Comparison of ENCODE assay signal across 10 cellular contexts in genomic region chr1:76868916-76869315, GRCh38. TPM values are rescaled to one million over a fixed set of nuclear protein-coding genes. Genes with fewer than 3 reads are reported as not detected.
DNase-seq lines count a peak whose midpoint lies in the region; TF ChIP-seq lines count a peak whose summit lies in the region.
"Had no signal": no experiment of that assay in that cellular context is flagged by ENCODE, and none has a peak within 500 bp of the region (broad histone marks: within the 10 kb centered on the region; RNA-seq: fewer than 3 reads in every experiment).

No MANE protein-coding gene starts in this region.

- H3K36me3 ChIP-seq in brain microvascular endothelial cell (replicated peaks) (no peaks in the 10 kb centered on the region), testis (ENCODE audit: low read depth, missing control alignments) (no peaks in the 10 kb centered on the region)

- H3K27ac ChIP-seq in brain microvascular endothelial cell (no peak overlapping the region), testis (no peak overlapping the region)
- H3K27ac ChIP-seq: C4-2B had no signal

- WGBS in testis, 2 donors = 11 to 21% methylated on average over 16 to 19 of the region's 19 CpGs

- no peak for TF ChIP-seq POLR2A in testis (IDR thresholded peaks at IDR 0.05)

- intact Hi-C loops in testis (cut with DNase I; ENCODE audit: low total_unique reads) = no loop called here

- DNase-seq in activated CD8-positive, alpha-beta memory T cell treated with anti-CD3 and anti-CD28 coated beads, Interleukin-2, amount 50 U/mL, for 48 hours = peak; percentile 49
- no peak for DNase-seq in activated CD8-positive, alpha-beta memory T cell treated with anti-CD3 and anti-CD28 coated beads, Interleukin-2, amount 50 U/mL, for 4 hours
- DNase-seq in brain microvascular endothelial cell = no peak
- peak; percentile 20 for DNase-seq in kidney tubule cell (ENCODE audit: low spot score)
- peak; percentile 16 for DNase-seq in testis
- DNase-seq in DMS 273 (lab: John Stamatoyannopoulos, UW; ENCODE audit: unreplicated experiment) = no peak
- DNase-seq in dermis blood vessel endothelial cell = no peak
- no peak for DNase-seq in ureter (ENCODE audit: low spot score)
- DNase-seq: PC-3 had no signal

- no peaks in the 10 kb centered on the region for H3K9me3 ChIP-seq in testis

- in situ Hi-C loops in brain microvascular endothelial cell (cut with HindIII; ENCODE audit: low pct_ligation_motif_present, low sequenced_read_pairs) = no loop called here

- H3K27me3 ChIP-seq in brain microvascular endothelial cell (replicated peaks) = peaks cover 38% of the 10 kb centered on the region
- H3K27me3 ChIP-seq in testis = no peaks in the 10 kb centered on the region

- no peaks in the 10 kb centered on the region for H3K4me1 ChIP-seq in testis

- TF ChIP-seq CTCF in brain microvascular endothelial cell (IDR thresholded peaks at IDR 0.05; ENCODE audit: low read depth, low read length, missing control alignments) (no peak), testis (IDR thresholded peaks at IDR 0.05) (no peak)

- peak overlapping the region; percentile 31 for H3K4me3 ChIP-seq in brain microvascular endothelial cell (ENCODE audit: low read depth, low read length)
- peak overlapping the region in 1 of 2 donors; percentile 60 for H3K4me3 ChIP-seq in testis

RNA-seq across cellular contexts. Expression of gene ST6GALNAC5, which starts 1.6 kb away (rescaled TPM):
- total RNA-seq in testis = 10 to 100 TPM; 11.1 to 26.6 TPM
- polyA plus RNA-seq in testis (ENCODE audit: insufficient read depth, low read depth, low replicate concordance) = 3.1 TPM
- total RNA-seq in dermis blood vessel endothelial cell = not detected in 2 replicates
- total RNA-seq in ureter = 1.1 TPM

Comparison
In these comparisons a context has a peak if more than half of its experiments do, and no peak if none do; other contexts are left out.
1. DNase-seq: peak in activated CD8-positive, alpha-beta memory T cell treated with anti-CD3 and anti-CD28 coated beads, Interleukin-2, amount 50 U/mL, for 48 hours (single experiment), kidney tubule cell (single experiment) and testis (single experiment); none in activated CD8-positive, alpha-beta memory T cell treated with anti-CD3 and anti-CD28 coated beads, Interleukin-2, amount 50 U/mL, for 4 hours (single experiment), brain microvascular endothelial cell (single experiment), DMS 273 (single experiment), dermis blood vessel endothelial cell (single experiment) and ureter (single experiment).